ENCODE assay signal across 16 cellular contexts in the genomic region with DNA sequence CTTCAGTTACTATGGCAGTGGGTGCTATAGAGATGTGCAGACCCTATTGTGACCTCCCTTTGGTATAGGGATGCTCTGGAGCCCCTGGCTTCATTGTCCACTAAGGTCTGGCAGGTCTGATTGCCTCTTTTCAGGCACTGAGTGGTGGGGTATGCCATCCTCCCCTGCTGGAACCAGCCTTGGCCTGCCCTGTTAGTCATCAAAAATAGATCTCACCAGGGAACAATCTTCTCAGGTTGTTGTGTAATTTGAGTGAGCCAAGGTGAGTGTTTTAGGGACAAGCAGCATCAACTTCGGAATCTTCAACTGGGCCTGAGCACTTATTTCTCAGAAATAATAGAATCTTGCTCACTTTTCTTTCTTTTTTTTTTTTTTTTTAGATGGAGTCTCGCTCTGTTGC. TPM values are rescaled to one million over a fixed set of nuclear protein-coding genes. Genes with fewer than 3 reads are reported as not detected.
DNase-seq lines count a peak whose midpoint lies in the region; ATAC-seq, FAIRE-seq and TF ChIP-seq lines count a peak whose summit lies in the region.
"Had no signal": no experiment of that assay in that cellular context is flagged by ENCODE, and none has a peak within 500 bp of the region (broad histone marks: within the 10 kb centered on the region; RNA-seq: fewer than 3 reads in every experiment).

No MANE protein-coding gene starts in this region.

- intact Hi-C loops in upper lobe of right lung (cut with DNase I) = no loop called here
- intact Hi-C loops in prostate gland (cut with DNase I) = no loop called here

- H3K4me3 Mint-ChIP-seq in activated naive CD8-positive, alpha-beta T cell = no peak overlapping the region
- H3K4me3 Mint-ChIP-seq in activated naive CD8-positive, alpha-beta T cell treated with anti-CD3 and anti-CD28 coated beads, Interleukin-2, amount 50 U/mL, for 24 hours = no peak overlapping the region

- ATAC-seq in activated naive CD8-positive, alpha-beta T cell treated with anti-CD3 and anti-CD28 coated beads, Interleukin-2, amount 50 U/mL, for 24 hours = no peak
- peak; percentile 56 for ATAC-seq in RWPE2 (ENCODE audit: low read depth)
- ATAC-seq in upper lobe of right lung = no peak

- DNase-seq in activated naive CD8-positive, alpha-beta T cell treated with anti-CD3 and anti-CD28 coated beads, Interleukin-2, amount 50 U/mL, for 24 hours = no peak
- no peak for DNase-seq in RWPE2 (ENCODE audit: low spot score)
- no peak for DNase-seq in keratinocyte (ENCODE audit: low read depth, low spot score)
- no peak for DNase-seq in upper lobe of right lung
- DNase-seq in stimulated activated CD4-positive, alpha-beta T cell treated with anti-CD3 and anti-CD28 coated beads, Interleukin-4, amount 100 ng/mL, for 1 hour = no peak
- DNase-seq in iPS-NIHi7 (ENCODE audit: extremely low spot score) = no peak
- DNase-seq in prostate gland (ENCODE audit: low spot score) = no peak
- DNase-seq: activated CD4-positive, alpha-beta T cell treated with anti-CD3 and anti-CD28 coated beads for 4 hours; colonic mucosa; heart left ventricle; NCI-H1092; pancreas; SHP77; T-helper 9 cell had no signal

- H3K9me1 ChIP-seq in keratinocyte (ENCODE audit: control insufficient read depth, extremely low read depth, insufficient read depth, low read length) = peaks cover 2% of the 10 kb centered on the region

- peak overlapping the region; percentile 97 for H3K27ac ChIP-seq in RWPE2 (ENCODE audit: poor library complexity, severe bottlenecking)
- H3K27ac ChIP-seq in keratinocyte (ENCODE audit: control insufficient read depth, insufficient read depth, low read length) = peak overlapping the region; percentile 98
- H3K27ac ChIP-seq in upper lobe of right lung = peak overlapping the region; percentile 24
- H3K27ac ChIP-seq in prostate gland = no peak overlapping the region
- H3K27ac ChIP-seq: colonic mucosa, pancreas had no signal

- H3K9me3 ChIP-seq in RWPE2 (ENCODE audit: severe bottlenecking) (no peaks in the 10 kb centered on the region), keratinocyte (ENCODE audit: control insufficient read depth, low read depth, low read length) (no peaks in the 10 kb centered on the region), upper lobe of right lung (no peaks in the 10 kb centered on the region), prostate gland (no peaks in the 10 kb centered on the region)
- H3K9me3 ChIP-seq: colonic mucosa, heart left ventricle, pancreas had no signal

- no peaks in the 10 kb centered on the region for H3K27me3 Mint-ChIP-seq in activated naive CD8-positive, alpha-beta T cell
- no peaks in the 10 kb centered on the region for H3K27me3 Mint-ChIP-seq in activated naive CD8-positive, alpha-beta T cell treated with anti-CD3 and anti-CD28 coated beads, Interleukin-2, amount 50 U/mL, for 24 hours

- peak overlapping the region; percentile 98 for H3K4me2 ChIP-seq in keratinocyte (ENCODE audit: control insufficient read depth, extremely low read depth, insufficient read depth, low read depth, low read length)

- H3K36me3 Mint-ChIP-seq in activated naive CD8-positive, alpha-beta T cell = no peaks in the 10 kb centered on the region
- peaks cover 9% of the 10 kb centered on the region for H3K36me3 Mint-ChIP-seq in activated naive CD8-positive, alpha-beta T cell treated with anti-CD3 and anti-CD28 coated beads, Interleukin-2, amount 50 U/mL, for 24 hours (ENCODE audit: low read depth)

- H3K4me1 ChIP-seq in RWPE2 (ENCODE audit: insufficient read depth, poor library complexity, severe bottlenecking) (peaks cover 67% of the 10 kb centered on the region), keratinocyte (ENCODE audit: control insufficient read depth, extremely low read depth, insufficient read depth, low read length) (peaks cover 79% of the 10 kb centered on the region), upper lobe of right lung (peaks cover 18% of the 10 kb centered on the region), prostate gland (replicated peaks) (peaks cover 3% of the 10 kb centered on the region)

- no peak for TF ChIP-seq CTCF in RWPE2 (IDR thresholded peaks at IDR 0.05; ENCODE audit: poor library complexity, severe bottlenecking)
- no peak for TF ChIP-seq CTCF in keratinocyte (optimal IDR thresholded peaks at IDR 0.05 in 1 of 3, IDR thresholded peaks at IDR 0.05 in 1 of 3, conservative IDR thresholded peaks at IDR 0.05 in 1 of 3; ENCODE audit: extremely low read depth in 1 of 3, insufficient read depth in 2 of 3, low read length in 3 of 3)
- no peak for TF ChIP-seq CTCF in upper lobe of right lung (IDR thresholded peaks at IDR 0.05)
- TF ChIP-seq CTCF in prostate gland (IDR thresholded peaks at IDR 0.05) = no peak

- no peaks in the 10 kb centered on the region for H3K9me3 Mint-ChIP-seq in activated naive CD8-positive, alpha-beta T cell (ENCODE audit: low read depth)
- H3K9me3 Mint-ChIP-seq in activated naive CD8-positive, alpha-beta T cell treated with anti-CD3 and anti-CD28 coated beads, Interleukin-2, amount 50 U/mL, for 24 hours = no peaks in the 10 kb centered on the region
- H3K9me3 Mint-ChIP-seq: activated T-helper 2 cell treated with anti-CD3 and anti-CD28 coated beads, Interferon-gamma antibody, Interleukin-2, Interleukin-4, amounts not matched to agents 10 μg/mL and 5 μg/mL and 100 μg/mL, durations not matched to agents 14 hours and 24 hours and 36 hours had no signal

- H3K79me2 ChIP-seq in keratinocyte (ENCODE audit: control insufficient read depth, insufficient read depth, low read length) = peaks cover 69% of the 10 kb centered on the region

- peak overlapping the region; percentile 79 for H3K9ac ChIP-seq in keratinocyte (ENCODE audit: control insufficient read depth, extremely low read depth, insufficient read depth, low read length)

- dilution Hi-C loops in keratinocyte (cut with MboI; ENCODE audit: extremely low pct_ligation_motif_present, low sequenced_read_pairs) = no loop called here

- H3K27me3 ChIP-seq in RWPE2 (ENCODE audit: insufficient read depth, poor library complexity, severe bottlenecking) (no peaks in the 10 kb centered on the region), keratinocyte (ENCODE audit: control insufficient read depth, extremely low read depth, insufficient read depth, low read length) (no peaks in the 10 kb centered on the region), upper lobe of right lung (no peaks in the 10 kb centered on the region), prostate gland (replicated peaks; ENCODE audit: insufficient read depth) (no peaks in the 10 kb centered on the region)
- H3K27me3 ChIP-seq: colonic mucosa, heart left ventricle, pancreas had no signal

- H4K20me1 ChIP-seq in keratinocyte (ENCODE audit: control insufficient read depth, extremely low read depth, insufficient read depth, low read length) = peaks cover 6% of the 10 kb centered on the region

- no peak overlapping the region for H2AFZ ChIP-seq in keratinocyte (ENCODE audit: control insufficient read depth, low read length)

- WGBS in prostate gland = 95% methylated on average over 2 of the region's 2 CpGs

- H3K4me1 Mint-ChIP-seq in activated naive CD8-positive, alpha-beta T cell (ENCODE audit: low read depth) = peaks cover 81% of the 10 kb centered on the region
- peaks cover 74% of the 10 kb centered on the region for H3K4me1 Mint-ChIP-seq in activated naive CD8-positive, alpha-beta T cell treated with anti-CD3 and anti-CD28 coated beads, Interleukin-2, amount 50 U/mL, for 24 hours

- peak; percentile 74 for FAIRE-seq in keratinocyte (lab: Jason Lieb, UNC)
- FAIRE-seq: pancreas had no signal

- H3K36me3 ChIP-seq in RWPE2 (ENCODE audit: low read depth) (peaks cover 18% of the 10 kb centered on the region), keratinocyte (ENCODE audit: control insufficient read depth in 2 of 2, extremely low read depth in 1 of 2, insufficient read depth in 2 of 2, low read length in 2 of 2) (peaks cover 6 to 31% of the 10 kb centered on the region in 2 experiments), upper lobe of right lung (peaks cover 28% of the 10 kb centered on the region), prostate gland (no peaks in the 10 kb centered on the region)
- H3K36me3 ChIP-seq: colonic mucosa, pancreas had no signal

- H3K4me3 ChIP-seq in RWPE2 (ENCODE audit: severe bottlenecking) = no peak overlapping the region
- H3K4me3 ChIP-seq in keratinocyte (ENCODE audit: control insufficient read depth in 2 of 3, extremely low read depth in 1 of 3, insufficient read depth in 2 of 3, low read depth in 1 of 3, low read length in 3 of 3) = peak overlapping the region in 2 of 3 experiments; percentile 60 to 64
- H3K4me3 ChIP-seq in upper lobe of right lung = no peak overlapping the region
- no peak overlapping the region for H3K4me3 ChIP-seq in prostate gland
- H3K4me3 ChIP-seq: colonic mucosa, heart left ventricle, pancreas had no signal

- TF ChIP-seq POLR2A in prostate gland (IDR thresholded peaks at IDR 0.05) = no peak

- H3K27ac Mint-ChIP-seq in activated naive CD8-positive, alpha-beta T cell = peak overlapping the region; percentile 68
- H3K27ac Mint-ChIP-seq in activated naive CD8-positive, alpha-beta T cell treated with anti-CD3 and anti-CD28 coated beads, Interleukin-2, amount 50 U/mL, for 24 hours = no peak overlapping the region
- H3K27ac Mint-ChIP-seq: activated T-helper 2 cell treated with anti-CD3 and anti-CD28 coated beads, Interferon-gamma antibody, Interleukin-2, Interleukin-4, amounts not matched to agents 10 μg/mL and 5 μg/mL and 100 μg/mL, durations not matched to agents 14 hours and 24 hours and 36 hours had no signal

RNA-seq across cellular contexts. Expression of gene HMOX2, which starts 19.6 kb away (rescaled TPM):
- 165 to 180 TPM (median 167 TPM) in 3 replicates for polyA plus RNA-seq in keratinocyte
- 98.5 TPM for polyA plus RNA-seq in keratinocyte (2011; ENCODE audit: low read depth)
- polyA plus RNA-seq in keratinocyte (2011; cell fraction: cytosol; rRNA removed) = 174 and 210 TPM in 2 replicates
- polyA plus RNA-seq in keratinocyte (2011; cell fraction: nucleus; rRNA removed) = 145 and 174 TPM in 2 replicates
- 83.3 and 181 TPM in 2 replicates for polyA plus RNA-seq in keratinocyte (2012; ENCODE audit: low replicate concordance)
- polyA minus RNA-seq in keratinocyte = 128 to 183 TPM (median 160 TPM) in 3 replicates
- 90.9 TPM for polyA minus RNA-seq in keratinocyte (2011; cell fraction: cytosol; rRNA and poly(A)+ RNA removed)
- 43.6 and 56.9 TPM in 2 replicates for polyA minus RNA-seq in keratinocyte (2011; cell fraction: nucleus; rRNA and poly(A)+ RNA removed)
- total RNA-seq in upper lobe of right lung (53.0 TPM), prostate gland (10 to 100 TPM; 39.9 to 70.8 TPM)

RNA-seq across cellular contexts. Expression of gene NMRAL1, which starts 21.3 kb away (rescaled TPM):
- 39.5 to 61.6 TPM (median 48.7 TPM) in 3 replicates for polyA plus RNA-seq in keratinocyte
- polyA plus RNA-seq in keratinocyte (2011; ENCODE audit: low read depth) = 22.0 TPM
- 60.7 and 94.2 TPM in 2 replicates for polyA plus RNA-seq in keratinocyte (2011; cell fraction: cytosol; rRNA removed)
- 60.8 and 80.8 TPM in 2 replicates for polyA plus RNA-seq in keratinocyte (2011; cell fraction: nucleus; rRNA removed)
- polyA plus RNA-seq in keratinocyte (2012; ENCODE audit: low replicate concordance) = 25.5 and 55.0 TPM in 2 replicates
- polyA minus RNA-seq in keratinocyte = 52.5 to 75.8 TPM (median 55.4 TPM) in 3 replicates
- polyA minus RNA-seq in keratinocyte (2011; cell fraction: cytosol; rRNA and poly(A)+ RNA removed) = 64.5 TPM
- polyA minus RNA-seq in keratinocyte (2011; cell fraction: nucleus; rRNA and poly(A)+ RNA removed) = 18.3 and 21.3 TPM in 2 replicates
- 39.0 TPM for total RNA-seq in upper lobe of right lung
- 10 to 100 TPM; 40.8 to 90.9 TPM for total RNA-seq in prostate gland

RNA-seq across cellular contexts. Expression of gene CDIP1, which starts 42.8 kb away (rescaled TPM):
- 19.8 to 39.4 TPM (median 23.1 TPM) in 3 replicates for polyA plus RNA-seq in keratinocyte
- 14.2 TPM for polyA plus RNA-seq in keratinocyte (2011; ENCODE audit: low read depth)
- polyA plus RNA-seq in keratinocyte (2011; cell fraction: cytosol; rRNA removed) = 32.0 and 47.0 TPM in 2 replicates
- 53.3 and 59.5 TPM in 2 replicates for polyA plus RNA-seq in keratinocyte (2011; cell fraction: nucleus; rRNA removed)
- polyA plus RNA-seq in keratinocyte (2012; ENCODE audit: low replicate concordance) = 48.9 and 50.3 TPM in 2 replicates
- 22.5 to 58.5 TPM (median 24.5 TPM) in 3 replicates for polyA minus RNA-seq in keratinocyte
- 25.5 TPM for polyA minus RNA-seq in keratinocyte (2011; cell fraction: cytosol; rRNA and poly(A)+ RNA removed)
- 14.0 and 17.0 TPM in 2 replicates for polyA minus RNA-seq in keratinocyte (2011; cell fraction: nucleus; rRNA and poly(A)+ RNA removed)
- total RNA-seq in upper lobe of right lung = 23.8 TPM
- total RNA-seq in prostate gland = 10 to 100 TPM; 21.1 to 30.6 TPM

Comparison
In these comparisons a context has a peak if more than half of its experiments do, and no peak if none do; other contexts are left out.
1. H3K27ac ChIP-seq: peak in RWPE2 (single experiment), keratinocyte (single experiment) and upper lobe of right lung (single experiment); none in prostate gland (0 of 2).
2. H3K4me3 ChIP-seq: peak in keratinocyte (2 of 3); none in RWPE2 (single experiment), upper lobe of right lung (single experiment) and prostate gland (0 of 2).